ENCODE assay signal across 34 cellular contexts in genomic region chr17:7756968-7757367, GRCh38. TPM values are rescaled to one million over a fixed set of nuclear protein-coding genes. Genes with fewer than 3 reads are reported as not detected.
"Had no signal": no experiment of that assay in that cellular context is flagged by ENCODE, and none has a peak within 500 bp of the region (broad histone marks: within the 10 kb centered on the region; RNA-seq: fewer than 3 reads in every experiment).

No MANE protein-coding gene starts in this region.

- H3K9me3 ChIP-seq: ascending aorta, breast epithelium, esophagus squamous epithelium, gastroesophageal sphincter had no signal

- H3K27ac Mint-ChIP-seq: activated CD4-positive, alpha-beta memory T cell treated with anti-CD3 and anti-CD28 coated beads for 36 hours; activated CD4-positive, alpha-beta T cell treated with anti-CD3 and anti-CD28 coated beads for 36 hours; activated CD4-positive, alpha-beta T cell treated with anti-CD3 and anti-CD28 coated beads, Interleukin-2, amount 10 ng/mL, durations not matched to agents 24 days and 14 days; activated CD8-positive, alpha-beta memory T cell treated with anti-CD3 and anti-CD28 coated beads, Interleukin-2, amount 10 ng/mL, durations not matched to agents 7 days and 5 days; activated CD8-positive, alpha-beta T cell treated with anti-CD3 and anti-CD28 coated beads, Interleukin-2, amount 10 ng/mL, durations not matched to agents 7 days and 5 days; activated naive CD4-positive, alpha-beta T cell treated with anti-CD3 and anti-CD28 coated beads for 36 hours; activated naive CD4-positive, alpha-beta T cell treated with anti-CD3 and anti-CD28 coated beads, Interleukin-2, amount 50 U/mL, for 72 hours; activated naive CD8-positive, alpha-beta T cell treated with anti-CD3 and anti-CD28 coated beads, Interleukin-2, amount 10 ng/mL, durations not matched to agents 7 days and 5 days; activated T-helper 1 cell treated with anti-CD3 and anti-CD28 coated beads, Interleukin-12 subunit alpha, Interleukin-12 subunit beta, Interleukin-2, Interleukin-4 antibody, amounts not matched to agents 30 ng/mL and 10 ng/mL and 1 ng/mL, durations not matched to agents 14 hours and 24 hours and 36 hours; activated T-helper 2 cell treated with anti-CD3 and anti-CD28 coated beads, Interferon-gamma antibody, Interleukin-2, Interleukin-4, amounts not matched to agents 10 μg/mL and 5 μg/mL and 100 μg/mL, durations not matched to agents 14 hours and 24 hours and 36 hours; effector memory CD8-positive, alpha-beta T cell had no signal

- H3K9me3 Mint-ChIP-seq: activated CD4-positive, alpha-beta memory T cell treated with anti-CD3 and anti-CD28 coated beads for 36 hours; activated CD4-positive, alpha-beta T cell treated with anti-CD3 and anti-CD28 coated beads, Interleukin-2, amount 10 ng/mL, durations not matched to agents 24 days and 14 days; activated naive CD4-positive, alpha-beta T cell treated with anti-CD3 and anti-CD28 coated beads for 36 hours; activated naive CD4-positive, alpha-beta T cell treated with anti-CD3 and anti-CD28 coated beads, Interleukin-2, amount 50 U/mL, for 72 hours; activated naive CD8-positive, alpha-beta T cell treated with anti-CD3 and anti-CD28 coated beads, Interleukin-2, amount 10 ng/mL, durations not matched to agents 7 days and 5 days; activated T-helper 1 cell treated with anti-CD3 and anti-CD28 coated beads, Interleukin-12 subunit alpha, Interleukin-12 subunit beta, Interleukin-2, Interleukin-4 antibody, amounts not matched to agents 30 ng/mL and 10 ng/mL and 1 ng/mL, durations not matched to agents 14 hours and 24 hours and 36 hours; activated T-helper 2 cell treated with anti-CD3 and anti-CD28 coated beads, Interferon-gamma antibody, Interleukin-2, Interleukin-4, amounts not matched to agents 10 μg/mL and 5 μg/mL and 100 μg/mL, durations not matched to agents 14 hours and 24 hours and 36 hours; effector memory CD8-positive, alpha-beta T cell had no signal

- H3K36me3 ChIP-seq: ascending aorta, breast epithelium, cardiac muscle cell, esophagus squamous epithelium, gastroesophageal sphincter had no signal

- H3K4me3 ChIP-seq: ascending aorta, breast epithelium, cardiac muscle cell, esophagus squamous epithelium, gastroesophageal sphincter had no signal

- H3K4me3 Mint-ChIP-seq: activated CD4-positive, alpha-beta memory T cell treated with anti-CD3 and anti-CD28 coated beads for 36 hours; activated CD4-positive, alpha-beta T cell treated with anti-CD3 and anti-CD28 coated beads for 36 hours; activated CD4-positive, alpha-beta T cell treated with anti-CD3 and anti-CD28 coated beads, Interleukin-2, amount 10 ng/mL, durations not matched to agents 24 days and 14 days; activated CD8-positive, alpha-beta memory T cell treated with anti-CD3 and anti-CD28 coated beads, Interleukin-2, amount 10 ng/mL, durations not matched to agents 7 days and 5 days; activated CD8-positive, alpha-beta T cell treated with anti-CD3 and anti-CD28 coated beads, Interleukin-2, amount 10 ng/mL, durations not matched to agents 7 days and 5 days; activated naive CD4-positive, alpha-beta T cell treated with anti-CD3 and anti-CD28 coated beads for 36 hours; activated naive CD8-positive, alpha-beta T cell treated with anti-CD3 and anti-CD28 coated beads, Interleukin-2, amount 10 ng/mL, durations not matched to agents 7 days and 5 days; activated T-helper 1 cell treated with anti-CD3 and anti-CD28 coated beads, Interleukin-12 subunit alpha, Interleukin-12 subunit beta, Interleukin-2, Interleukin-4 antibody, amounts not matched to agents 30 ng/mL and 10 ng/mL and 1 ng/mL, durations not matched to agents 14 hours and 24 hours and 36 hours; brain; effector memory CD8-positive, alpha-beta T cell had no signal

- H3K36me3 Mint-ChIP-seq: activated CD4-positive, alpha-beta memory T cell treated with anti-CD3 and anti-CD28 coated beads for 36 hours; activated CD8-positive, alpha-beta memory T cell treated with anti-CD3 and anti-CD28 coated beads, Interleukin-2, amount 10 ng/mL, durations not matched to agents 7 days and 5 days; activated naive CD4-positive, alpha-beta T cell treated with anti-CD3 and anti-CD28 coated beads, Interleukin-2, amount 50 U/mL, for 72 hours; activated naive CD8-positive, alpha-beta T cell treated with anti-CD3 and anti-CD28 coated beads, Interleukin-2, amount 10 ng/mL, durations not matched to agents 7 days and 5 days had no signal

- H3K4me1 ChIP-seq: ascending aorta, breast epithelium, gastroesophageal sphincter had no signal

- FAIRE-seq: endothelial cell of umbilical vein had no signal

- H3K4me1 Mint-ChIP-seq: activated CD4-positive, alpha-beta T cell treated with anti-CD3 and anti-CD28 coated beads for 36 hours; activated CD4-positive, alpha-beta T cell treated with anti-CD3 and anti-CD28 coated beads, Interleukin-2, amount 10 ng/mL, durations not matched to agents 24 days and 14 days; brain had no signal

- ATAC-seq: activated CD4-positive, alpha-beta T cell treated with anti-CD3 and anti-CD28 coated beads for 36 hours; activated CD8-positive, alpha-beta memory T cell treated with anti-CD3 and anti-CD28 coated beads, Interleukin-2, amount 10 ng/mL, durations not matched to agents 7 days and 5 days; activated CD8-positive, alpha-beta T cell treated with anti-CD3 and anti-CD28 coated beads, Interleukin-2, amount 10 ng/mL, durations not matched to agents 7 days and 5 days; activated naive CD4-positive, alpha-beta T cell treated with anti-CD3 and anti-CD28 coated beads, Interleukin-2, amount 50 U/mL, for 72 hours; effector memory CD8-positive, alpha-beta T cell; gastroesophageal sphincter had no signal

- DNase-seq: activated CD4-positive, alpha-beta memory T cell treated with anti-CD3 and anti-CD28 coated beads for 36 hours; activated CD4-positive, alpha-beta T cell treated with anti-CD3 and anti-CD28 coated beads for 36 hours; activated CD4-positive, alpha-beta T cell treated with anti-CD3 and anti-CD28 coated beads, Interleukin-2, amount 10 ng/mL, durations not matched to agents 24 days and 14 days; activated CD4-positive, CD25-positive, alpha-beta regulatory T cell; activated CD4-positive, CD25-positive, alpha-beta regulatory T cell treated with anti-CD3 and anti-CD28 coated beads, Interleukin-2, amount 50 U/mL, for 72 hours; activated CD8-positive, alpha-beta memory T cell treated with anti-CD3 and anti-CD28 coated beads, Interleukin-2, amount 10 ng/mL, durations not matched to agents 7 days and 5 days; activated CD8-positive, alpha-beta memory T cell treated with anti-CD3 and anti-CD28 coated beads, Interleukin-2, amount 50 U/mL, for 4 hours; activated CD8-positive, alpha-beta T cell treated with anti-CD3 and anti-CD28 coated beads, Interleukin-2, amount 10 ng/mL, durations not matched to agents 7 days and 5 days; activated effector memory CD4-positive, alpha-beta T cell treated with anti-CD3 and anti-CD28 coated beads, Interleukin-2, amount 50 U/mL, for 16 hours; activated naive CD4-positive, alpha-beta T cell treated with anti-CD3 and anti-CD28 coated beads for 36 hours; activated naive CD8-positive, alpha-beta T cell treated with anti-CD3 and anti-CD28 coated beads, Interleukin-2, amount 10 ng/mL, durations not matched to agents 7 days and 5 days; activated T-cell treated with anti-CD3 and anti-CD28 coated beads, Interleukin-2, amount 50 U/mL, for 1 hour; activated T-cell treated with anti-CD3 and anti-CD28 coated beads, Interleukin-2, amount 50 U/mL, for 48 hours; central memory CD4-positive, alpha-beta T cell; cerebellar nuclear complex; cortex of kidney; dermis blood vessel endothelial cell; effector CD4-positive, alpha-beta T cell; effector memory CD8-positive, alpha-beta T cell; esophagus squamous epithelium; foreskin melanocyte; T-helper 2 cell had no signal

- H3K27ac ChIP-seq: ascending aorta, breast epithelium, cardiac muscle cell, epithelial cell of prostate, esophagus squamous epithelium, gastroesophageal sphincter had no signal

- H3K27me3 ChIP-seq: ascending aorta, breast epithelium, cardiac muscle cell, esophagus squamous epithelium, gastroesophageal sphincter had no signal

RNA-seq across cellular contexts. Expression of gene DNAH2, which starts 39.4 kb away (rescaled TPM):
- total RNA-seq: activated CD4-positive, alpha-beta memory T cell treated with anti-CD3 and anti-CD28 coated beads for 36 hours; activated CD4-positive, alpha-beta T cell treated with anti-CD3 and anti-CD28 coated beads for 36 hours; activated CD4-positive, alpha-beta T cell treated with anti-CD3 and anti-CD28 coated beads, Interleukin-2, amount 10 ng/mL, durations not matched to agents 24 days and 14 days; activated CD8-positive, alpha-beta memory T cell treated with anti-CD3 and anti-CD28 coated beads, Interleukin-2, amount 10 ng/mL, durations not matched to agents 7 days and 5 days; activated CD8-positive, alpha-beta T cell treated with anti-CD3 and anti-CD28 coated beads, Interleukin-2, amount 10 ng/mL, durations not matched to agents 7 days and 5 days; activated naive CD4-positive, alpha-beta T cell treated with anti-CD3 and anti-CD28 coated beads for 36 hours; activated naive CD8-positive, alpha-beta T cell treated with anti-CD3 and anti-CD28 coated beads, Interleukin-2, amount 10 ng/mL, durations not matched to agents 7 days and 5 days; activated T-helper 1 cell treated with anti-CD3 and anti-CD28 coated beads, Interleukin-12 subunit alpha, Interleukin-12 subunit beta, Interleukin-2, Interleukin-4 antibody, amounts not matched to agents 30 ng/mL and 10 ng/mL and 1 ng/mL, durations not matched to agents 14 hours and 24 hours and 36 hours; activated T-helper 2 cell treated with anti-CD3 and anti-CD28 coated beads, Interferon-gamma antibody, Interleukin-2, Interleukin-4, amounts not matched to agents 10 μg/mL and 5 μg/mL and 100 μg/mL, durations not matched to agents 14 hours and 24 hours and 36 hours; dermis blood vessel endothelial cell; glomerular endothelial cell; T-helper 1 cell treated with Interleukin-12 subunit alpha and Interleukin-12 subunit beta and Interleukin-4 antibody, amounts not matched to agents 30 ng/mL and 1 ng/mL, for 36 hours had no signal

RNA-seq across cellular contexts. Expression of gene EFNB3, which starts 52.0 kb away (rescaled TPM):
- total RNA-seq: activated CD4-positive, alpha-beta memory T cell treated with anti-CD3 and anti-CD28 coated beads for 36 hours; activated CD4-positive, alpha-beta T cell treated with anti-CD3 and anti-CD28 coated beads for 36 hours; activated CD4-positive, alpha-beta T cell treated with anti-CD3 and anti-CD28 coated beads, Interleukin-2, amount 10 ng/mL, durations not matched to agents 24 days and 14 days; activated CD8-positive, alpha-beta memory T cell treated with anti-CD3 and anti-CD28 coated beads, Interleukin-2, amount 10 ng/mL, durations not matched to agents 7 days and 5 days; activated CD8-positive, alpha-beta T cell treated with anti-CD3 and anti-CD28 coated beads, Interleukin-2, amount 10 ng/mL, durations not matched to agents 7 days and 5 days; activated naive CD4-positive, alpha-beta T cell treated with anti-CD3 and anti-CD28 coated beads for 36 hours; activated naive CD4-positive, alpha-beta T cell treated with anti-CD3 and anti-CD28 coated beads, Interleukin-2, amount 50 U/mL, for 72 hours; activated naive CD8-positive, alpha-beta T cell treated with anti-CD3 and anti-CD28 coated beads, Interleukin-2, amount 10 ng/mL, durations not matched to agents 7 days and 5 days; activated T-helper 2 cell treated with anti-CD3 and anti-CD28 coated beads, Interferon-gamma antibody, Interleukin-2, Interleukin-4, amounts not matched to agents 10 μg/mL and 5 μg/mL and 100 μg/mL, durations not matched to agents 14 hours and 24 hours and 36 hours; ascending aorta; T-helper 1 cell treated with Interleukin-12 subunit alpha and Interleukin-12 subunit beta and Interleukin-4 antibody, amounts not matched to agents 30 ng/mL and 1 ng/mL, for 36 hours had no signal
